Comparison of ENCODE assay signal across 15 cellular contexts in the genomic region with DNA sequence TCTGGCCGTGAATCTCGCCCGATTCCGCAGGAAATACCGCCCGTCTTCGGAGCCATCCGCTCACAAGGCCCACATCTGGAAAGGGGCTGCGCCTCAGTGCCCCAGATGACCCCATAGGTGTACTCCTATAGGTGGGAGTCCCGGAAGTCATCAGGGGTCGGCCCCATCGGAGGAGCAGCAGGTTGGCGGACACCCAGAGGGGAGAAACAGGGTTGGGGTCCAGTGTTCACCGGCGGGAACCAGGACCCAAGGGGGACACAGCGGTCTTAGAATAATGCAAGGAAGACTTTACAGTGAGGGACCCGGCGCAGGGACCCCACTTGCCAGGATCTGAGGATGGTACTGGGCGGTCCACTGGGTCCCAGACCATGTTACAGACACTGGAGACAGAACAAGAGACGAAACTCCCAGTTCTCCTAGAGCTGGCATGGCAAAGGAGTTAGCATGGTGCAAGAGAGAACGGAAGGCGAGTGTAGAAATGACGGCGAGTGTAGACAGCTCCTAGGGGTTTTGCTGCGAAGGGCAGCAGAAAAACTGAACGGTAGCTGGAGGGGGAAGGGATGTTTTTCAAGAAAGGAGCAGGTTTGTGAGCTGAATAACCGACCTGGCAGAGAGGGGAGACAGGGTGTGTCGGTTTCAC. TPM values are rescaled to one million over a fixed set of nuclear protein-coding genes. Genes with fewer than 3 reads are reported as not detected.
DNase-seq lines count a peak whose midpoint lies in the region; ATAC-seq lines count a peak whose summit lies in the region.
"Had no signal": no experiment of that assay in that cellular context is flagged by ENCODE, and none has a peak within 500 bp of the region (broad histone marks: within the 10 kb centered on the region; RNA-seq: fewer than 3 reads in every experiment).

No MANE protein-coding gene starts in this region.

- DNase-seq in activated CD4-positive, alpha-beta memory T cell treated with anti-CD3 and anti-CD28 coated beads for 36 hours = no peak
- DNase-seq in activated CD4-positive, alpha-beta memory T cell treated with anti-CD3 and anti-CD28 coated beads, Interleukin-2, amount 10 ng/mL, durations not matched to agents 7 days and 5 days = no peak
- no peak for DNase-seq in naive B cell
- DNase-seq in activated CD4-positive, alpha-beta T cell treated with anti-CD3 and anti-CD28 coated beads for 36 hours = no peak
- DNase-seq in RKO (ENCODE audit: low spot score) = no peak
- DNase-seq: Caco-2, erythroblast, glutamatergic neuron, GOT3, kidney glomerular epithelial cell, NCI-H1092, testis had no signal

- no peak overlapping the region for H3K27ac Mint-ChIP-seq in activated CD4-positive, alpha-beta memory T cell treated with anti-CD3 and anti-CD28 coated beads for 36 hours
- no peak overlapping the region for H3K27ac Mint-ChIP-seq in activated CD4-positive, alpha-beta memory T cell treated with anti-CD3 and anti-CD28 coated beads, Interleukin-2, amount 10 ng/mL, durations not matched to agents 7 days and 5 days
- peak overlapping the region in 2 of 3 donors; percentile 86 to 94 for H3K27ac Mint-ChIP-seq in IgD-negative memory B cell
- H3K27ac Mint-ChIP-seq in naive B cell = peak overlapping the region; percentile 49 to 96 (median 83)
- no peak overlapping the region for H3K27ac Mint-ChIP-seq in activated CD4-positive, alpha-beta T cell treated with anti-CD3 and anti-CD28 coated beads for 36 hours

- POLR2A ChIA-PET in activated CD4-positive, alpha-beta memory T cell treated with anti-CD3 and anti-CD28 coated beads for 36 hours (lab: Charles Lee) = interaction anchor here (1.0 kb wide), 1 partner anchor 48 kb away, joined by 4 read pairs; no protein-coding TSS in a partner anchor
- POLR2A ChIA-PET in activated CD4-positive, alpha-beta memory T cell treated with anti-CD3 and anti-CD28 coated beads, Interleukin-2, amount 10 ng/mL, durations not matched to agents 7 days and 5 days (lab: Charles Lee) = interaction anchor here (0.7 to 2.3 kb wide), 4 partner anchors 12 to 105 kb away, joined by 3 to 7 read pairs (median 4); a partner anchor contains a TSS
- POLR2A ChIA-PET in activated CD4-positive, alpha-beta T cell treated with anti-CD3 and anti-CD28 coated beads for 36 hours (lab: Charles Lee) = interaction anchor here (0.6 kb wide), 1 partner anchor 11 kb away, joined by 3 read pairs; a partner anchor contains a TSS

- H3K36me3 Mint-ChIP-seq in activated CD4-positive, alpha-beta memory T cell treated with anti-CD3 and anti-CD28 coated beads for 36 hours = no peaks in the 10 kb centered on the region
- no peaks in the 10 kb centered on the region for H3K36me3 Mint-ChIP-seq in activated CD4-positive, alpha-beta memory T cell treated with anti-CD3 and anti-CD28 coated beads, Interleukin-2, amount 10 ng/mL, durations not matched to agents 7 days and 5 days (ENCODE audit: low read depth)
- H3K36me3 Mint-ChIP-seq in IgD-negative memory B cell = no peaks in the 10 kb centered on the region
- H3K36me3 Mint-ChIP-seq in naive B cell = no peaks in the 10 kb centered on the region
- H3K36me3 Mint-ChIP-seq in activated CD4-positive, alpha-beta T cell treated with anti-CD3 and anti-CD28 coated beads for 36 hours (ENCODE audit: low read depth) = no peaks in the 10 kb centered on the region

- intact Hi-C loops in activated CD4-positive, alpha-beta memory T cell treated with anti-CD3 and anti-CD28 coated beads for 36 hours (cut with micrococcal nuclease) = no loop called here
- intact Hi-C loops in activated CD4-positive, alpha-beta T cell treated with anti-CD3 and anti-CD28 coated beads for 36 hours (cut with DNase I, micrococcal nuclease) = loop anchor here in 1 of 2 experiments (5.0 kb wide), 1 partner anchor 41 kb away; a partner anchor contains a TSS

- ATAC-seq in naive B cell (ENCODE audit: low read depth in 2 of 2) = no peak
- ATAC-seq in activated CD4-positive, alpha-beta T cell treated with anti-CD3 and anti-CD28 coated beads for 36 hours = no peak

- H3K4me1 Mint-ChIP-seq in activated CD4-positive, alpha-beta memory T cell treated with anti-CD3 and anti-CD28 coated beads for 36 hours (ENCODE audit: low read depth) = peaks cover 39% of the 10 kb centered on the region
- peaks cover 34% of the 10 kb centered on the region for H3K4me1 Mint-ChIP-seq in activated CD4-positive, alpha-beta memory T cell treated with anti-CD3 and anti-CD28 coated beads, Interleukin-2, amount 10 ng/mL, durations not matched to agents 7 days and 5 days
- H3K4me1 Mint-ChIP-seq in IgD-negative memory B cell = peaks cover 18 to 28% (median 23%) of the 10 kb centered on the region in 3 donors
- peaks cover 40 to 48% (median 46%) of the 10 kb centered on the region in 3 donors for H3K4me1 Mint-ChIP-seq in naive B cell
- peaks cover 31% of the 10 kb centered on the region for H3K4me1 Mint-ChIP-seq in activated CD4-positive, alpha-beta T cell treated with anti-CD3 and anti-CD28 coated beads for 36 hours

- peaks cover 43% of the 10 kb centered on the region for H3K27me3 Mint-ChIP-seq in activated CD4-positive, alpha-beta memory T cell treated with anti-CD3 and anti-CD28 coated beads for 36 hours
- H3K27me3 Mint-ChIP-seq in activated CD4-positive, alpha-beta memory T cell treated with anti-CD3 and anti-CD28 coated beads, Interleukin-2, amount 10 ng/mL, durations not matched to agents 7 days and 5 days = peaks cover 49% of the 10 kb centered on the region
- H3K27me3 Mint-ChIP-seq in IgD-negative memory B cell (peaks cover 32% of the 10 kb centered on the region), naive B cell (peaks cover 8 to 21% (median 16%) of the 10 kb centered on the region in 3 donors)
- peaks cover 50% of the 10 kb centered on the region for H3K27me3 Mint-ChIP-seq in activated CD4-positive, alpha-beta T cell treated with anti-CD3 and anti-CD28 coated beads for 36 hours

- peak overlapping the region; percentile 7 for H3K4me3 Mint-ChIP-seq in activated CD4-positive, alpha-beta memory T cell treated with anti-CD3 and anti-CD28 coated beads for 36 hours
- H3K4me3 Mint-ChIP-seq in activated CD4-positive, alpha-beta memory T cell treated with anti-CD3 and anti-CD28 coated beads, Interleukin-2, amount 10 ng/mL, durations not matched to agents 7 days and 5 days = no peak overlapping the region
- H3K4me3 Mint-ChIP-seq in IgD-negative memory B cell = peak overlapping the region; percentile 8 to 92 (median 88)
- peak overlapping the region; percentile 79 to 91 (median 90) for H3K4me3 Mint-ChIP-seq in naive B cell
- H3K4me3 Mint-ChIP-seq in activated CD4-positive, alpha-beta T cell treated with anti-CD3 and anti-CD28 coated beads for 36 hours = no peak overlapping the region

- no peaks in the 10 kb centered on the region for H3K9me3 Mint-ChIP-seq in activated CD4-positive, alpha-beta memory T cell treated with anti-CD3 and anti-CD28 coated beads for 36 hours
- H3K9me3 Mint-ChIP-seq in activated CD4-positive, alpha-beta memory T cell treated with anti-CD3 and anti-CD28 coated beads, Interleukin-2, amount 10 ng/mL, durations not matched to agents 7 days and 5 days = no peaks in the 10 kb centered on the region
- H3K9me3 Mint-ChIP-seq in IgD-negative memory B cell (no peaks in the 10 kb centered on the region), naive B cell (no peaks in the 10 kb centered on the region)
- H3K9me3 Mint-ChIP-seq in activated CD4-positive, alpha-beta T cell treated with anti-CD3 and anti-CD28 coated beads for 36 hours (ENCODE audit: low read depth) = no peaks in the 10 kb centered on the region

- CTCF ChIA-PET in activated CD4-positive, alpha-beta memory T cell treated with anti-CD3 and anti-CD28 coated beads for 36 hours (lab: Charles Lee) = interaction anchor here (1.0 to 3.1 kb wide), 7 partner anchors 12 to 59 kb away, joined by 3 to 20 read pairs (median 5); a partner anchor contains a TSS
- CTCF ChIA-PET in activated CD4-positive, alpha-beta memory T cell treated with anti-CD3 and anti-CD28 coated beads, Interleukin-2, amount 10 ng/mL, durations not matched to agents 7 days and 5 days (lab: Charles Lee) = interaction anchor here (0.6 to 1.8 kb wide), 5 partner anchors 12 to 209 kb away, joined by 3 to 4 read pairs (median 4); a partner anchor contains a TSS
- CTCF ChIA-PET in activated CD4-positive, alpha-beta T cell treated with anti-CD3 and anti-CD28 coated beads for 36 hours (lab: Charles Lee) = interaction anchor here (0.7 to 3.7 kb wide), 4 partner anchors 11 to 48 kb away, joined by 4 to 27 read pairs (median 14); a partner anchor contains a TSS

RNA-seq across cellular contexts. Expression of a gene that starts 4.2 kb away (rescaled TPM):
- total RNA-seq in activated CD4-positive, alpha-beta memory T cell treated with anti-CD3 and anti-CD28 coated beads for 36 hours = not detected
- not detected for total RNA-seq in activated CD4-positive, alpha-beta memory T cell treated with anti-CD3 and anti-CD28 coated beads, Interleukin-2, amount 10 ng/mL, durations not matched to agents 7 days and 5 days
- 2.4 TPM for polyA plus RNA-seq in IgD-negative memory B cell
- under 1 TPM in 2 of 6 donors, not detected in 4; 0.40 to 0.44 TPM for polyA plus RNA-seq in naive B cell (ENCODE audit: low read depth in 6 of 6)
- not detected for total RNA-seq in activated CD4-positive, alpha-beta T cell treated with anti-CD3 and anti-CD28 coated beads for 36 hours
- total RNA-seq: A673, mononuclear cell had no signal

RNA-seq across cellular contexts. Expression of a gene that starts 11.6 kb away (rescaled TPM):
- total RNA-seq in activated CD4-positive, alpha-beta memory T cell treated with anti-CD3 and anti-CD28 coated beads for 36 hours = under 1 TPM; 0.15 to 0.26 TPM
- total RNA-seq in activated CD4-positive, alpha-beta memory T cell treated with anti-CD3 and anti-CD28 coated beads, Interleukin-2, amount 10 ng/mL, durations not matched to agents 7 days and 5 days = not detected
- polyA plus RNA-seq in IgD-negative memory B cell (0.89 TPM), naive B cell (ENCODE audit: low read depth in 6 of 6) (1 to 10 TPM in 1 of 6 donors, under 1 TPM in 5; 0.21 to 1.2 (median 0.69) TPM)
- total RNA-seq in activated CD4-positive, alpha-beta T cell treated with anti-CD3 and anti-CD28 coated beads for 36 hours = under 1 TPM; 0.16 to 0.25 TPM
- total RNA-seq: Caco-2, mononuclear cell had no signal

RNA-seq across cellular contexts. Expression of a gene that starts 12.2 kb away (rescaled TPM):
- 100 to 1,000 TPM; 260 to 264 TPM for total RNA-seq in activated CD4-positive, alpha-beta memory T cell treated with anti-CD3 and anti-CD28 coated beads for 36 hours
- 100 to 1,000 TPM; 315 to 318 TPM for total RNA-seq in activated CD4-positive, alpha-beta memory T cell treated with anti-CD3 and anti-CD28 coated beads, Interleukin-2, amount 10 ng/mL, durations not matched to agents 7 days and 5 days
- polyA plus RNA-seq in IgD-negative memory B cell (77.5 TPM), naive B cell (ENCODE audit: low read depth in 6 of 6) (10 to 100 TPM; 32.2 to 79.6 (median 46.9) TPM)
- 100 to 1,000 TPM; 225 to 269 TPM for total RNA-seq in activated CD4-positive, alpha-beta T cell treated with anti-CD3 and anti-CD28 coated beads for 36 hours

RNA-seq across cellular contexts. Expression of a gene that starts 39.2 kb away (rescaled TPM):
- total RNA-seq in activated CD4-positive, alpha-beta memory T cell treated with anti-CD3 and anti-CD28 coated beads for 36 hours = 1 to 10 TPM; 8.6 to 9.0 TPM
- total RNA-seq in activated CD4-positive, alpha-beta memory T cell treated with anti-CD3 and anti-CD28 coated beads, Interleukin-2, amount 10 ng/mL, durations not matched to agents 7 days and 5 days = 10 to 100 TPM; 10.0 to 10.2 TPM
- polyA plus RNA-seq in IgD-negative memory B cell = 8.1 TPM
- polyA plus RNA-seq in naive B cell (ENCODE audit: low read depth in 6 of 6) = 1 to 10 TPM in 5 of 6 donors, not detected in 1; 2.2 to 3.9 (median 3.6) TPM
- 1 to 10 TPM; 8.0 to 8.4 TPM for total RNA-seq in activated CD4-positive, alpha-beta T cell treated with anti-CD3 and anti-CD28 coated beads for 36 hours

RNA-seq across cellular contexts. Expression of a gene that starts 48.8 kb away (rescaled TPM):
- 1 to 10 TPM; 1.5 to 1.7 TPM for total RNA-seq in activated CD4-positive, alpha-beta memory T cell treated with anti-CD3 and anti-CD28 coated beads for 36 hours
- total RNA-seq in activated CD4-positive, alpha-beta memory T cell treated with anti-CD3 and anti-CD28 coated beads, Interleukin-2, amount 10 ng/mL, durations not matched to agents 7 days and 5 days = 1 to 10 TPM; 2.6 to 2.9 TPM
- polyA plus RNA-seq in IgD-negative memory B cell = 6.4 TPM
- polyA plus RNA-seq in naive B cell (ENCODE audit: low read depth in 6 of 6) = 10 to 100 TPM in 1 of 6 donors, 1 to 10 TPM in 5; 6.0 to 10.2 (median 7.6) TPM
- 1 to 10 TPM; 1.5 to 1.7 TPM for total RNA-seq in activated CD4-positive, alpha-beta T cell treated with anti-CD3 and anti-CD28 coated beads for 36 hours

Comparison
In these comparisons a context has a peak if more than half of its experiments do, and no peak if none do; other contexts are left out.
1. H3K4me3 Mint-ChIP-seq: peak in activated CD4-positive, alpha-beta memory T cell treated with anti-CD3 and anti-CD28 coated beads for 36 hours (single experiment), IgD-negative memory B cell (4 of 4) and naive B cell (8 of 8); none in activated CD4-positive, alpha-beta memory T cell treated with anti-CD3 and anti-CD28 coated beads, Interleukin-2, amount 10 ng/mL, durations not matched to agents 7 days and 5 days (single experiment) and activated CD4-positive, alpha-beta T cell treated with anti-CD3 and anti-CD28 coated beads for 36 hours (single experiment).
2. H3K27ac Mint-ChIP-seq: peak in IgD-negative memory B cell (2 of 3) and naive B cell (6 of 6); none in activated CD4-positive, alpha-beta memory T cell treated with anti-CD3 and anti-CD28 coated beads for 36 hours (single experiment), activated CD4-positive, alpha-beta memory T cell treated with anti-CD3 and anti-CD28 coated beads, Interleukin-2, amount 10 ng/mL, durations not matched to agents 7 days and 5 days (single experiment) and activated CD4-positive, alpha-beta T cell treated with anti-CD3 and anti-CD28 coated beads for 36 hours (single experiment).